ENCODE assay signal across 17 cellular contexts in the genomic region with DNA sequence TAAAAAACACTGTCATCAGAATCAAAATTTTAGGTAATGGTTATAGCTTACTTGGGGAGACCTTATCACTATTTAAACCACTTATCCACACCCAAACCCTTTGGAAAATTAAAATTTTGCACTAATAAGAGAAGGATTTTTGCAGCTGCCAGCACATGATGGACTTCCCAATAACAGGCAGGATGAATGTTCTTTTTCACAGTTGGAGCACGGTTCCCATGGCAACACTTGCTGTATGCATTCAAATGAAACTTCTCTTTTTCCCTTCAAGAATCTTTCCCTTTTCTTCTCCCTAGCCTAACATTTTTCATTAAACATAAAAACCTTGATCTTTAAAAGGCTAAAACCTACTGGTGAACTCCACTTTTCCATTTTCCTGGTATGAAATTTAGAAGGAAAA.
"Had no signal": no experiment of that assay in that cellular context is flagged by ENCODE, and none has a peak within 500 bp of the region (broad histone marks: within the 10 kb centered on the region; RNA-seq: fewer than 3 reads in every experiment).

No MANE protein-coding gene starts in this region.

- H3K4me1 ChIP-seq: parathyroid adenoma, spleen, upper lobe of right lung had no signal

- H3K9ac ChIP-seq: parathyroid adenoma had no signal

- H3K27me3 ChIP-seq: cardiac muscle cell, dorsolateral prefrontal cortex, hepatocyte, neutrophil, spleen, upper lobe of right lung had no signal

- DNase-seq: activated CD4-positive, alpha-beta T cell treated with anti-CD3 and anti-CD28 coated beads for 36 hours; activated CD4-positive, alpha-beta T cell treated with anti-CD3 and anti-CD28 coated beads, Interleukin-2, amount 50 U/mL, for 48 hours; activated gamma-delta T cell treated with Interleukin-2 at 50 U/mL for 16 hours; activated naive CD8-positive, alpha-beta T cell treated with anti-CD3 and anti-CD28 coated beads for 36 hours; activated T-cell treated with anti-CD3 and anti-CD28 coated beads for 4 hours; amniotic stem cell; islet precursor cell; naive B cell; spleen; stimulated activated CD4-positive, alpha-beta T cell treated with anti-CD3 and anti-CD28 coated beads, Interleukin-4, amount 100 ng/mL, for 4 hours; upper lobe of right lung had no signal

- H3K36me3 ChIP-seq: cardiac muscle cell, neutrophil, spleen, upper lobe of right lung had no signal

- H3K4me3 ChIP-seq: cardiac muscle cell, hepatocyte, lung, spleen, upper lobe of right lung had no signal

- H3K4me2 ChIP-seq: hepatocyte had no signal

- H3K9me3 ChIP-seq: neutrophil, upper lobe of right lung had no signal

- H3K79me2 ChIP-seq: hepatocyte, parathyroid adenoma had no signal

- H2AFZ ChIP-seq: hepatocyte, parathyroid adenoma had no signal

- H3K27ac ChIP-seq: cardiac muscle cell, hepatocyte, neutrophil, parathyroid adenoma, spleen, upper lobe of right lung had no signal
